Comparison of ENCODE assay signal across 1 cellular context in the genomic region with DNA sequence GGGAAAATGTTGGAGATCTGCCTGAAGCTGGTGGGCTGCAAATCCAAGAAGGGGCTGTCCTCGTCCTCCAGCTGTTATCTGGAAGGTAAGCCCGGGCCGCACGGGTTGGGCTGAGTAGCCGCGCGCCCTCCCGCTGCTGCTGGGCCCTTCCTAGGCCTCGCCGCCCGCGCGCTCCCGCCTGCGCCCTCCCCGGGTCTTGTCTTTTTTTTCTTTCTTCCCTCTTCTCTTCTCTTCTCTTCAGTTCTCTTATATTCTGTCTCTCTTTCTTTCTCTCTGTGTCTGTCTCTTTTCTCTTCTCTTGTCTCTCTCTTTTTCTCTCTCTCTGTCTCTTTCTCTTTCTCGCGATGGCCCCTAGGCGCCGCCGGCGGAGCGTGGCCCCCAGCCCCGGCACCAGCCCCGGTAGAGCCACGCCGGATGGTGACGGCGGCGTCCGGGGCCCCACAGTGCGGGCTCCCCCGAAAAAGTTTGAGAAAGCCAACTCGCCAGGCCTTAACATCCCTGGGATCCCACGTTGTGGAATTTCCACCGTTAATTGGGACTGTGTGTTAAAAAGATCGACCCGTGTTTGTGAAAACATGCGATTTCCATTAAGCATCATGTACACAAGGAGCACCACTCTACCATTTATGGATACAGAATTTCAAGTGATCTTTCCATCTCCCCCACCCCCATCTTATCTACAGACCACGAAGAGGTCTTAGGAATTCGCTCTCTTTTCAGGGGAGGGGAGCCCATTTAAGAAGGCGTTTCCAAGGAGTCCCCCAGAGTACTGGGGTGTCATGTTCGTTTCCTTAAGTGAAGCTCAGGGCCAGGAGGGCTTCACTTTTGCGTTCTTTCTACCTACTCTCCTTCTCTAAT.
TF ChIP-seq lines count a peak whose summit lies in the region.

No MANE protein-coding gene starts in this region.

TF ChIP-seq in GM23338, 12 proteins besides CTCF, POLR2A, EP300 and RAD21 (continued from another document):
- TF ChIP-seq, protein P1, sequence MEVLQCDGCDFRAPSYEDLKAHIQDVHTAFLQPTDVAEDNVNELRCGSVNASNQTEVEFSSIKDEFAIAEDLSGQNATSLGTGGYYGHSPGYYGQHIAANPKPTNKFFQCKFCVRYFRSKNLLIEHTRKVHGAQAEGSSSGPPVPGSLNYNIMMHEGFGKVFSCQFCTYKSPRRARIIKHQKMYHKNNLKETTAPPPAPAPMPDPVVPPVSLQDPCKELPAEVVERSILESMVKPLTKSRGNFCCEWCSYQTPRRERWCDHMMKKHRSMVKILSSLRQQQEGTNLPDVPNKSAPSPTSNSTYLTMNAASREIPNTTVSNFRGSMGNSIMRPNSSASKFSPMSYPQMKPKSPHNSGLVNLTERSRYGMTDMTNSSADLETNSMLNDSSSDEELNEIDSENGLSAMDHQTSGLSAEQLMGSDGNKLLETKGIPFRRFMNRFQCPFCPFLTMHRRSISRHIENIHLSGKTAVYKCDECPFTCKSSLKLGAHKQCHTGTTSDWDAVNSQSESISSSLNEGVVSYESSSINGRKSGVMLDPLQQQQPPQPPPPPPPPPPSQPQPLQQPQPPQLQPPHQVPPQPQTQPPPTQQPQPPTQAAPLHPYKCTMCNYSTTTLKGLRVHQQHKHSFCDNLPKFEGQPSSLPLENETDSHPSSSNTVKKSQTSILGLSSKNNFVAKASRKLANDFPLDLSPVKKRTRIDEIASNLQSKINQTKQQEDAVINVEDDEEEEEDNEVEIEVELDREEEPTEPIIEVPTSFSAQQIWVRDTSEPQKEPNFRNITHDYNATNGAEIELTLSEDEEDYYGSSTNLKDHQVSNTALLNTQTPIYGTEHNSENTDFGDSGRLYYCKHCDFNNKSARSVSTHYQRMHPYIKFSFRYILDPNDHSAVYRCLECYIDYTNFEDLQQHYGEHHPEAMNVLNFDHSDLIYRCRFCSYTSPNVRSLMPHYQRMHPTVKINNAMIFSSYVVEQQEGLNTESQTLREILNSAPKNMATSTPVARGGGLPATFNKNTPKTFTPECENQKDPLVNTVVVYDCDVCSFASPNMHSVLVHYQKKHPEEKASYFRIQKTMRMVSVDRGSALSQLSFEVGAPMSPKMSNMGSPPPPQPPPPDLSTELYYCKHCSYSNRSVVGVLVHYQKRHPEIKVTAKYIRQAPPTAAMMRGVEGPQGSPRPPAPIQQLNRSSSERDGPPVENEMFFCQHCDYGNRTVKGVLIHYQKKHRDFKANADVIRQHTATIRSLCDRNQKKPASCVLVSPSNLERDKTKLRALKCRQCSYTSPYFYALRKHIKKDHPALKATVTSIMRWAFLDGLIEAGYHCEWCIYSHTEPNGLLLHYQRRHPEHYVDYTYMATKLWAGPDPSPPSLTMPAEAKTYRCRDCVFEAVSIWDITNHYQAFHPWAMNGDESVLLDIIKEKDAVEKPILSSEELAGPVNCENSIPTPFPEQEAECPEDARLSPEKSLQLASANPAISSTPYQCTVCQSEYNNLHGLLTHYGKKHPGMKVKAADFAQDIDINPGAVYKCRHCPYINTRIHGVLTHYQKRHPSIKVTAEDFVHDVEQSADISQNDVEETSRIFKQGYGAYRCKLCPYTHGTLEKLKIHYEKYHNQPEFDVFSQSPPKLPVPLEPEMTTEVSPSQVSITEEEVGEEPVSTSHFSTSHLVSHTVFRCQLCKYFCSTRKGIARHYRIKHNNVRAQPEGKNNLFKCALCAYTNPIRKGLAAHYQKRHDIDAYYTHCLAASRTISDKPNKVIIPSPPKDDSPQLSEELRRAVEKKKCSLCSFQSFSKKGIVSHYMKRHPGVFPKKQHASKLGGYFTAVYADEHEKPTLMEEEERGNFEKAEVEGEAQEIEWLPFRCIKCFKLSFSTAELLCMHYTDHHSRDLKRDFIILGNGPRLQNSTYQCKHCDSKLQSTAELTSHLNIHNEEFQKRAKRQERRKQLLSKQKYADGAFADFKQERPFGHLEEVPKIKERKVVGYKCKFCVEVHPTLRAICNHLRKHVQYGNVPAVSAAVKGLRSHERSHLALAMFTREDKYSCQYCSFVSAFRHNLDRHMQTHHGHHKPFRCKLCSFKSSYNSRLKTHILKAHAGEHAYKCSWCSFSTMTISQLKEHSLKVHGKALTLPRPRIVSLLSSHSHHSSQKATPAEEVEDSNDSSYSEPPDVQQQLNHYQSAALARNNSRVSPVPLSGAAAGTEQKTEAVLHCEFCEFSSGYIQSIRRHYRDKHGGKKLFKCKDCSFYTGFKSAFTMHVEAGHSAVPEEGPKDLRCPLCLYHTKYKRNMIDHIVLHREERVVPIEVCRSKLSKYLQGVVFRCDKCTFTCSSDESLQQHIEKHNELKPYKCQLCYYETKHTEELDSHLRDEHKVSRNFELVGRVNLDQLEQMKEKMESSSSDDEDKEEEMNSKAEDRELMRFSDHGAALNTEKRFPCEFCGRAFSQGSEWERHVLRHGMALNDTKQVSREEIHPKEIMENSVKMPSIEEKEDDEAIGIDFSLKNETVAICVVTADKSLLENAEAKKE (CRISPR knock-in tag; IDR thresholded peaks at IDR 0.05), result no peak
- TF ChIP-seq CREB1 (CRISPR knock-in tag; IDR thresholded peaks at IDR 0.05; ENCODE audit: low read depth) (no peak), ETS1 (IDR thresholded peaks at IDR 0.05) (no peak), JUNB (IDR thresholded peaks at IDR 0.05; ENCODE audit: unreplicated experiment) (no peak)
- TF ChIP-seq, protein P2, sequence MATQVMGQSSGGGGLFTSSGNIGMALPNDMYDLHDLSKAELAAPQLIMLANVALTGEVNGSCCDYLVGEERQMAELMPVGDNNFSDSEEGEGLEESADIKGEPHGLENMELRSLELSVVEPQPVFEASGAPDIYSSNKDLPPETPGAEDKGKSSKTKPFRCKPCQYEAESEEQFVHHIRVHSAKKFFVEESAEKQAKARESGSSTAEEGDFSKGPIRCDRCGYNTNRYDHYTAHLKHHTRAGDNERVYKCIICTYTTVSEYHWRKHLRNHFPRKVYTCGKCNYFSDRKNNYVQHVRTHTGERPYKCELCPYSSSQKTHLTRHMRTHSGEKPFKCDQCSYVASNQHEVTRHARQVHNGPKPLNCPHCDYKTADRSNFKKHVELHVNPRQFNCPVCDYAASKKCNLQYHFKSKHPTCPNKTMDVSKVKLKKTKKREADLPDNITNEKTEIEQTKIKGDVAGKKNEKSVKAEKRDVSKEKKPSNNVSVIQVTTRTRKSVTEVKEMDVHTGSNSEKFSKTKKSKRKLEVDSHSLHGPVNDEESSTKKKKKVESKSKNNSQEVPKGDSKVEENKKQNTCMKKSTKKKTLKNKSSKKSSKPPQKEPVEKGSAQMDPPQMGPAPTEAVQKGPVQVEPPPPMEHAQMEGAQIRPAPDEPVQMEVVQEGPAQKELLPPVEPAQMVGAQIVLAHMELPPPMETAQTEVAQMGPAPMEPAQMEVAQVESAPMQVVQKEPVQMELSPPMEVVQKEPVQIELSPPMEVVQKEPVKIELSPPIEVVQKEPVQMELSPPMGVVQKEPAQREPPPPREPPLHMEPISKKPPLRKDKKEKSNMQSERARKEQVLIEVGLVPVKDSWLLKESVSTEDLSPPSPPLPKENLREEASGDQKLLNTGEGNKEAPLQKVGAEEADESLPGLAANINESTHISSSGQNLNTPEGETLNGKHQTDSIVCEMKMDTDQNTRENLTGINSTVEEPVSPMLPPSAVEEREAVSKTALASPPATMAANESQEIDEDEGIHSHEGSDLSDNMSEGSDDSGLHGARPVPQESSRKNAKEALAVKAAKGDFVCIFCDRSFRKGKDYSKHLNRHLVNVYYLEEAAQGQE (IDR thresholded peaks at IDR 0.05; ENCODE audit: unreplicated experiment), result no peak
